1 cellular context compared by ENCODE assay signal in genomic region chr10:110840225-110840922, GRCh38.
TF ChIP-seq lines count a peak whose summit lies in the region.

No MANE protein-coding gene starts in this region.

TF ChIP-seq in HepG2, 621 proteins besides CTCF, POLR2A, EP300 and RAD21 (continued from another document and continues in another):
- TF ChIP-seq CREB1 (IDR thresholded peaks at IDR 0.05) (no peak), CREB1 (CRISPR knock-in tag; IDR thresholded peaks at IDR 0.05) (no peak), FOSL2 (CRISPR knock-in tag; IDR thresholded peaks at IDR 0.05) (0 out of 2 replicates have a peak, but pooled peaks have one; percentile 15), ELK4 (CRISPR knock-in tag; IDR thresholded peaks at IDR 0.05; ENCODE audit: borderline replicate concordance) (no peak), YY1 (IDR thresholded peaks at IDR 0.05; ENCODE audit: insufficient read depth, insufficient replicate concordance, low read depth, low read length) (peak; percentile 43), HNF4G (IDR thresholded peaks at IDR 0.05; ENCODE audit: borderline replicate concordance, low read depth, low read length) (peak; percentile 81; the same call in 1 of the 2 replicates), HNF4G (CRISPR knock-in tag; IDR thresholded peaks at IDR 0.05; ENCODE audit: borderline replicate concordance, low read depth) (peak; percentile 42; the same call in 1 of the 2 replicates), ZFP36L1 (CRISPR knock-in tag; IDR thresholded peaks at IDR 0.05) (no peak), CEBPG (CRISPR knock-in tag; IDR thresholded peaks at IDR 0.05) (peak; percentile 49; the same call in 1 of the 2 replicates), FUBP1 (CRISPR knock-in tag; IDR thresholded peaks at IDR 0.05; ENCODE audit: borderline replicate concordance) (no peak), ZNF772 (CRISPR knock-in tag; IDR thresholded peaks at IDR 0.05) (peak; percentile 51; the same call in 1 of the 2 replicates), PCBP2 (optimal IDR thresholded peaks at IDR 0.05; ENCODE audit: low read depth, low read length, poor library complexity, severe bottlenecking) (no peak), JUN (CRISPR knock-in tag; IDR thresholded peaks at IDR 0.05) (no peak), ZNF503 (CRISPR knock-in tag; IDR thresholded peaks at IDR 0.05) (peak; percentile 47; the same call in 1 of the 2 replicates), JDP2 (CRISPR knock-in tag; IDR thresholded peaks at IDR 0.05; ENCODE audit: borderline replicate concordance) (no peak), ZNF350 (CRISPR knock-in tag; IDR thresholded peaks at IDR 0.05; ENCODE audit: borderline replicate concordance, low read depth) (no peak), AKNA (CRISPR knock-in tag; IDR thresholded peaks at IDR 0.05; ENCODE audit: borderline replicate concordance) (no peak), MXD4 (CRISPR knock-in tag; IDR thresholded peaks at IDR 0.05) (no peak), TIGD3 (CRISPR knock-in tag; IDR thresholded peaks at IDR 0.05; ENCODE audit: borderline replicate concordance) (no peak), ARHGAP35 (CRISPR knock-in tag; IDR thresholded peaks at IDR 0.05; ENCODE audit: borderline replicate concordance) (no peak), ZNF18 (CRISPR knock-in tag; IDR thresholded peaks at IDR 0.05; ENCODE audit: insufficient replicate concordance) (no peak), ZSCAN30 (CRISPR knock-in tag; IDR thresholded peaks at IDR 0.05) (no peak), THRA (CRISPR knock-in tag; IDR thresholded peaks at IDR 0.05; ENCODE audit: borderline replicate concordance) (no peak), FOXO4 (CRISPR knock-in tag; conservative IDR thresholded peaks at IDR 0.05) (no peak), HNF1A (IDR thresholded peaks at IDR 0.05; ENCODE audit: low read depth) (0 out of 2 replicates have a peak, but pooled peaks have one; percentile 30), HNF1A (CRISPR knock-in tag; IDR thresholded peaks at IDR 0.05; ENCODE audit: borderline replicate concordance) (peak; percentile 56; the same call in 1 of the 2 replicates), PBX3 (CRISPR knock-in tag; IDR thresholded peaks at IDR 0.05; ENCODE audit: borderline replicate concordance) (no peak)
